14 cellular contexts compared by ENCODE assay signal in genomic region chr2:75021672-75022071, GRCh38.
DNase-seq lines count a peak whose midpoint lies in the region; ATAC-seq and TF ChIP-seq lines count a peak whose summit lies in the region.
"Had no signal": no experiment of that assay in that cellular context is flagged by ENCODE, and none has a peak within 500 bp of the region (broad histone marks: within the 10 kb centered on the region; RNA-seq: fewer than 3 reads in every experiment).

No MANE protein-coding gene starts in this region.

- H2BK120ac ChIP-seq in trophoblast cell (ENCODE audit: insufficient read depth, low read length, poor library complexity) = no peak overlapping the region

- no peak for TF ChIP-seq CTCF in fibroblast of mammary gland (conservative IDR thresholded peaks at IDR 0.05; ENCODE audit: control insufficient read depth, insufficient read depth, low read depth, low read length)

- no peak overlapping the region for H3K4ac ChIP-seq in trophoblast cell (ENCODE audit: low read depth, low read length)

- H3K27me3 Mint-ChIP-seq in CD8-positive, alpha-beta memory T cell = peaks cover 0 to 2% of the 10 kb centered on the region in 2 donors
- H3K27me3 Mint-ChIP-seq: activated naive CD4-positive, alpha-beta T cell treated with anti-CD3 and anti-CD28 coated beads, Interleukin-2, amount 50 U/mL, for 24 hours; stimulated activated naive CD8-positive, alpha-beta T cell treated with anti-CD3 and anti-CD28 coated beads, Interleukin-15, Interleukin-2, amounts not matched to agents 100 ng/mL and 50 ng/mL, for 24 hours had no signal

- no peak overlapping the region for H2BK12ac ChIP-seq in trophoblast cell (ENCODE audit: low read length)

- no peaks in the 10 kb centered on the region for H3K79me2 ChIP-seq in trophoblast cell (ENCODE audit: control insufficient read depth, insufficient read depth, low read length, poor library complexity)

- CTCF ChIA-PET in CD8-positive, alpha-beta memory T cell (lab: Charles Lee) = no interaction called here

- no peak overlapping the region for H2BK5ac ChIP-seq in trophoblast cell (ENCODE audit: low read depth, low read length, poor library complexity)

- H3K36me3 ChIP-seq in trophoblast cell (ENCODE audit: control insufficient read depth in 1 of 2, insufficient read depth in 2 of 2, low read length in 2 of 2) = no peaks in the 10 kb centered on the region
- H3K36me3 ChIP-seq in CD8-positive, alpha-beta memory T cell (ENCODE audit: insufficient read depth, low read length) = no peaks in the 10 kb centered on the region

- H3K27ac Mint-ChIP-seq in CD8-positive, alpha-beta memory T cell = no peak overlapping the region
- H3K27ac Mint-ChIP-seq: activated naive CD4-positive, alpha-beta T cell treated with anti-CD3 and anti-CD28 coated beads, Interleukin-2, amount 50 U/mL, for 24 hours; stimulated activated naive CD8-positive, alpha-beta T cell treated with anti-CD3 and anti-CD28 coated beads, Interleukin-15, Interleukin-2, amounts not matched to agents 100 ng/mL and 50 ng/mL, for 24 hours had no signal

- H3K79me1 ChIP-seq in trophoblast cell (ENCODE audit: low read length) = peaks cover 4% of the 10 kb centered on the region

- peaks cover 0 to 4% (median 0%) of the 10 kb centered on the region in 3 donors for H3K36me3 Mint-ChIP-seq in CD8-positive, alpha-beta memory T cell
- H3K36me3 Mint-ChIP-seq: activated naive CD4-positive, alpha-beta T cell treated with anti-CD3 and anti-CD28 coated beads, Interleukin-2, amount 50 U/mL, for 24 hours had no signal

- H3K4me1 ChIP-seq in trophoblast cell (ENCODE audit: control insufficient read depth in 1 of 2, insufficient read depth in 2 of 2, low read length in 2 of 2) = peaks cover 7 to 13% of the 10 kb centered on the region in 2 experiments
- H3K4me1 ChIP-seq in CD8-positive, alpha-beta memory T cell (ENCODE audit: insufficient read depth, low read length) = no peaks in the 10 kb centered on the region
- H3K4me1 ChIP-seq: foreskin keratinocyte had no signal

- no peaks in the 10 kb centered on the region for H3K4me1 Mint-ChIP-seq in CD8-positive, alpha-beta memory T cell
- H3K4me1 Mint-ChIP-seq: activated naive CD4-positive, alpha-beta T cell treated with anti-CD3 and anti-CD28 coated beads, Interleukin-2, amount 50 U/mL, for 24 hours had no signal

- H3K27ac ChIP-seq in trophoblast cell (ENCODE audit: low read depth, low read length) = peak overlapping the region; percentile 38
- H3K27ac ChIP-seq in CD8-positive, alpha-beta memory T cell (ENCODE audit: low read depth, low read length) = no peak overlapping the region
- H3K27ac ChIP-seq: foreskin keratinocyte had no signal

- H2AK5ac ChIP-seq in trophoblast cell (ENCODE audit: low read length) = no peak overlapping the region

- H3K27me3 ChIP-seq in trophoblast cell (ENCODE audit: insufficient read depth, low read length) = no peaks in the 10 kb centered on the region
- H3K27me3 ChIP-seq in CD8-positive, alpha-beta memory T cell (ENCODE audit: insufficient read depth, low read length, poor library complexity, severe bottlenecking) = no peaks in the 10 kb centered on the region
- H3K27me3 ChIP-seq: foreskin keratinocyte had no signal

- ATAC-seq in GM18502 (IDR thresholded peaks at IDR 0.05; ENCODE audit: poor library complexity, unreplicated experiment) = no peak
- no peak for ATAC-seq in HG03432 (IDR thresholded peaks at IDR 0.05; ENCODE audit: unreplicated experiment)
- ATAC-seq: foreskin keratinocyte had no signal

- no peaks in the 10 kb centered on the region for H3K9me3 ChIP-seq in trophoblast cell (ENCODE audit: insufficient read depth, low read depth, low read length)
- no peaks in the 10 kb centered on the region for H3K9me3 ChIP-seq in CD8-positive, alpha-beta memory T cell (ENCODE audit: low read length)

- H2AFZ ChIP-seq in trophoblast cell (ENCODE audit: insufficient read depth, low read length, poor library complexity) = no peak overlapping the region

- peaks cover 0 to 2% (median 0%) of the 10 kb centered on the region in 5 donors for H3K9me3 Mint-ChIP-seq in CD8-positive, alpha-beta memory T cell
- H3K9me3 Mint-ChIP-seq: stimulated activated naive CD8-positive, alpha-beta T cell treated with anti-CD3 and anti-CD28 coated beads, Interleukin-15, Interleukin-2, amounts not matched to agents 100 ng/mL and 50 ng/mL, for 24 hours had no signal

- no peak overlapping the region for H3K9ac ChIP-seq in trophoblast cell (ENCODE audit: low read length)

- H3K4me3 Mint-ChIP-seq in CD8-positive, alpha-beta memory T cell = no peak overlapping the region
- H3K4me3 Mint-ChIP-seq: activated naive CD4-positive, alpha-beta T cell treated with anti-CD3 and anti-CD28 coated beads, Interleukin-2, amount 50 U/mL, for 24 hours; stimulated activated naive CD8-positive, alpha-beta T cell treated with anti-CD3 and anti-CD28 coated beads, Interleukin-15, Interleukin-2, amounts not matched to agents 100 ng/mL and 50 ng/mL, for 24 hours had no signal

- H4K91ac ChIP-seq in trophoblast cell (ENCODE audit: low read depth, low read length) = no peak overlapping the region

- no CpG with 5 or more reads among the region's 1 CpG for WGBS in trophoblast cell (ENCODE audit: extremely low coverage, insufficient coverage, insufficient read length)

- H3K18ac ChIP-seq in trophoblast cell (ENCODE audit: low read length) = no peak overlapping the region

- H4K12ac ChIP-seq in trophoblast cell (ENCODE audit: low read depth, low read length) = no peak overlapping the region

- H3K4me2 ChIP-seq in trophoblast cell (ENCODE audit: low read length) = no peak overlapping the region

- POLR2A ChIA-PET in CD8-positive, alpha-beta memory T cell (lab: Charles Lee) = no interaction called here

- no peak overlapping the region for H3K23ac ChIP-seq in trophoblast cell (ENCODE audit: low read length)

- no peak overlapping the region for H3K4me3 ChIP-seq in fibroblast of mammary gland (ENCODE audit: control insufficient read depth, low read depth, low read length)
- H3K4me3 ChIP-seq in trophoblast cell (ENCODE audit: low read depth, low read length) = no peak overlapping the region
- H3K4me3 ChIP-seq in CD8-positive, alpha-beta memory T cell (ENCODE audit: low read length) = no peak overlapping the region

- H4K8ac ChIP-seq in trophoblast cell (ENCODE audit: low read depth, low read length) = no peak overlapping the region

- H3K14ac ChIP-seq in trophoblast cell (ENCODE audit: low read length) = no peak overlapping the region

- peak; percentile 92 for DNase-seq in EH (ENCODE audit: low read depth)
- DNase-seq in LHCN-M2 (ENCODE audit: low read depth) = peak; percentile 26
- DNase-seq in fibroblast of mammary gland (ENCODE audit: low read depth) = peak; percentile 46
- peak; percentile 91 to 97 for DNase-seq in trophoblast cell
- DNase-seq in CD8-positive, alpha-beta memory T cell = no peak
- DNase-seq: Calu3, cortex of kidney, foreskin keratinocyte, NCI-H1092, NCI-H446 had no signal

Comparison
In these comparisons a context has a peak if more than half of its experiments do, and no peak if none do; other contexts are left out.
1. DNase-seq: peak in EH (single experiment), LHCN-M2 (single experiment), fibroblast of mammary gland (single experiment) and trophoblast cell (2 of 2); none in CD8-positive, alpha-beta memory T cell (0 of 5).